ENCODE assay signal across 1 cellular context in the genomic region with DNA sequence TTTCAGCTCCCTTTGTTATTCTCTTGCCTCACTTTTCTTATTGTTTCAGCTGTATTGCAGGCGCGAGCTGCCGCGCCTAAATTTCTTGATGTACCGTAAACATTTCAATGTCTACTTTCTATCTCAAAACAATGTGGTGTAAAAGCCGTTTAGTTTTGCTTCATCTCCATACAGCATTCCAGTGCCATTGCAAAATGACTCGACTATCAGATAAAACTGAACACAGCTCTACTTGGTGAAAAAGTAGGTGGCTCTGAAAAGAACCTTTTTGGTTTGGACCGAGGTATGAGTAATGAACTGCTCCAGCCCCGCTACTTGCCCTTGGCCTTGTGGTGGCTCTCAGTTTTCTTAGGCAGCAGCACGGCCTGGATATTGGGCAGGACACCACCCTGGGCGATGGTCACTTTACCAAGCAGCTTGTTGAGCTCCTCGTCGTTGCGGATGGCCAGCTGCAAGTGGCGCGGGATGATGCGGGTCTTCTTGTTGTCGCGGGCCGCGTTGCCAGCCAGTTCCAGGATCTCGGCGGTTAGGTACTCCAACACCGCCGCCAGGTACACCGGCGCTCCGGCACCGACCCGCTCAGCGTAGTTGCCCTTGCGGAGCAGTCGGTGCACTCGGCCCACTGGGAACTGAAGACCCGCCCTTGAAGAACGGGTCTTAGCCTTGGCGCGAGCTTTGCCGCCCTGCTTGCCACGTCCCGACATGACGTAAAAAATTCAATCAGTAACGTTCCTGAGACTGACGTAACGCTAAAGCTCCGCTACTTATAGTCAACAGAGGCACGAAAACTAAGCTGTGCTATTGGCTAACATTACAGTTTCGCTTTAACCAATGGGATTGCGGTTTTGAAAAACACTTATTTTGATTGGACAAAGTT.
A peak's percentile ranks its signal among the peaks of the same experiment; 100 is the strongest.
TF ChIP-seq lines count a peak whose summit lies in the region.

No MANE protein-coding gene starts in this region.

TF ChIP-seq in K562, 482 proteins besides CTCF, POLR2A, EP300 and RAD21 (continued from another document):
- TF ChIP-seq, protein P1, sequence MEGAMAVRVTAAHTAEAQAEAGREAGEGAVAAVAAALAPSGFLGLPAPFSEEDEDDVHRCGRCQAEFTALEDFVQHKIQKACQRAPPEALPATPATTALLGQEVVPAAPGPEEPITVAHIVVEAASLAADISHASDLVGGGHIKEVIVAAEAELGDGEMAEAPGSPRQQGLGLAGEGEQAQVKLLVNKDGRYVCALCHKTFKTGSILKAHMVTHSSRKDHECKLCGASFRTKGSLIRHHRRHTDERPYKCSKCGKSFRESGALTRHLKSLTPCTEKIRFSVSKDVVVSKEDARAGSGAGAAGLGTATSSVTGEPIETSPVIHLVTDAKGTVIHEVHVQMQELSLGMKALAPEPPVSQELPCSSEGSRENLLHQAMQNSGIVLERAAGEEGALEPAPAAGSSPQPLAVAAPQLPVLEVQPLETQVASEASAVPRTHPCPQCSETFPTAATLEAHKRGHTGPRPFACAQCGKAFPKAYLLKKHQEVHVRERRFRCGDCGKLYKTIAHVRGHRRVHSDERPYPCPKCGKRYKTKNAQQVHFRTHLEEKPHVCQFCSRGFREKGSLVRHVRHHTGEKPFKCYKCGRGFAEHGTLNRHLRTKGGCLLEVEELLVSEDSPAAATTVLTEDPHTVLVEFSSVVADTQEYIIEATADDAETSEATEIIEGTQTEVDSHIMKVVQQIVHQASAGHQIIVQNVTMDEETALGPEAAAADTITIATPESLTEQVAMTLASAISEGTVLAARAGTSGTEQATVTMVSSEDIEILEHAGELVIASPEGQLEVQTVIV (CRISPR knock-in tag; IDR thresholded peaks at IDR 0.05; ENCODE audit: borderline replicate concordance), result 0 out of 2 replicates have a peak, but pooled peaks have one; percentile 0
- TF ChIP-seq PPARD (CRISPR knock-in tag; IDR thresholded peaks at IDR 0.05) (no peak), IRF2 (CRISPR knock-in tag; IDR thresholded peaks at IDR 0.05) (no peak), ZNF3 (CRISPR knock-in tag; IDR thresholded peaks at IDR 0.05) (no peak), MAFF (IDR thresholded peaks at IDR 0.05; ENCODE audit: low read length) (no peak), GATAD2B (IDR thresholded peaks at IDR 0.05; ENCODE audit: borderline replicate concordance) (no peak), KDM2B (CRISPR knock-in tag; IDR thresholded peaks at IDR 0.05) (no peak), RBBP5 (IDR thresholded peaks at IDR 0.05; ENCODE audit: borderline replicate concordance, insufficient read depth, low read length, poor library complexity, severe bottlenecking) (no peak), EWSR1 (IDR thresholded peaks at IDR 0.05; ENCODE audit: borderline replicate concordance, low read depth, partially characterized antibody) (no peak), ZKSCAN8 (CRISPR knock-in tag; IDR thresholded peaks at IDR 0.05) (0 out of 2 replicates have a peak, but pooled peaks have one; percentile 19), ZNF644 (tag; IDR thresholded peaks at IDR 0.05; ENCODE audit: low read depth) (no peak; the same call in none of the 2 replicates), SRSF3 (IDR thresholded peaks at IDR 0.05; ENCODE audit: insufficient read depth, low read length) (no peak), ZBED1 (IDR thresholded peaks at IDR 0.05) (peak; percentile 97), STAT5A (IDR thresholded peaks at IDR 0.05; ENCODE audit: borderline replicate concordance, low read length) (no peak), PHB (CRISPR knock-in tag; IDR thresholded peaks at IDR 0.05) (peak; percentile 77), ZNF444 (CRISPR knock-in tag; IDR thresholded peaks at IDR 0.05) (no peak), EP400 (IDR thresholded peaks at IDR 0.05) (peak; percentile 96), LARP7 (IDR thresholded peaks at IDR 0.05) (peak; percentile 72; the same call in 1 of the 2 replicates)
- TF ChIP-seq, protein P2, sequence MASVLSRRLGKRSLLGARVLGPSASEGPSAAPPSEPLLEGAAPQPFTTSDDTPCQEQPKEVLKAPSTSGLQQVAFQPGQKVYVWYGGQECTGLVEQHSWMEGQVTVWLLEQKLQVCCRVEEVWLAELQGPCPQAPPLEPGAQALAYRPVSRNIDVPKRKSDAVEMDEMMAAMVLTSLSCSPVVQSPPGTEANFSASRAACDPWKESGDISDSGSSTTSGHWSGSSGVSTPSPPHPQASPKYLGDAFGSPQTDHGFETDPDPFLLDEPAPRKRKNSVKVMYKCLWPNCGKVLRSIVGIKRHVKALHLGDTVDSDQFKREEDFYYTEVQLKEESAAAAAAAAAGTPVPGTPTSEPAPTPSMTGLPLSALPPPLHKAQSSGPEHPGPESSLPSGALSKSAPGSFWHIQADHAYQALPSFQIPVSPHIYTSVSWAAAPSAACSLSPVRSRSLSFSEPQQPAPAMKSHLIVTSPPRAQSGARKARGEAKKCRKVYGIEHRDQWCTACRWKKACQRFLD (CRISPR knock-in tag; IDR thresholded peaks at IDR 0.05), result peak; percentile 57; the same call in 1 of the 2 replicates
- TF ChIP-seq, protein P3, sequence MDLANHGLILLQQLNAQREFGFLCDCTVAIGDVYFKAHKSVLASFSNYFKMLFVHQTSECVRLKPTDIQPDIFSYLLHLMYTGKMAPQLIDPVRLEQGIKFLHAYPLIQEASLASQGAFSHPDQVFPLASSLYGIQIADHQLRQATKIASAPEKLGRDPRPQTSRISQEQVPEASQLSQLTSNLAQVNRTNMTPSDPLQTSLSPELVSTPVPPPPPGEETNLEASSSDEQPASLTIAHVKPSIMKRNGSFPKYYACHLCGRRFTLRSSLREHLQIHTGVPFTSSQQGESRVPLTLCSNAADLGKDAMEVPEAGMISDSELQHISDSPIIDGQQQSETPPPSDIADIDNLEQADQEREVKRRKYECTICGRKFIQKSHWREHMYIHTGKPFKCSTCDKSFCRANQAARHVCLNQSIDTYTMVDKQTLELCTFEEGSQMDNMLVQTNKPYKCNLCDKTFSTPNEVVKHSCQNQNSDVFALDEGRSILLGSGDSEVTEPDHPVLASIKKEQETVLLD (IDR thresholded peaks at IDR 0.05), result no peak
- TF ChIP-seq, protein P4, sequence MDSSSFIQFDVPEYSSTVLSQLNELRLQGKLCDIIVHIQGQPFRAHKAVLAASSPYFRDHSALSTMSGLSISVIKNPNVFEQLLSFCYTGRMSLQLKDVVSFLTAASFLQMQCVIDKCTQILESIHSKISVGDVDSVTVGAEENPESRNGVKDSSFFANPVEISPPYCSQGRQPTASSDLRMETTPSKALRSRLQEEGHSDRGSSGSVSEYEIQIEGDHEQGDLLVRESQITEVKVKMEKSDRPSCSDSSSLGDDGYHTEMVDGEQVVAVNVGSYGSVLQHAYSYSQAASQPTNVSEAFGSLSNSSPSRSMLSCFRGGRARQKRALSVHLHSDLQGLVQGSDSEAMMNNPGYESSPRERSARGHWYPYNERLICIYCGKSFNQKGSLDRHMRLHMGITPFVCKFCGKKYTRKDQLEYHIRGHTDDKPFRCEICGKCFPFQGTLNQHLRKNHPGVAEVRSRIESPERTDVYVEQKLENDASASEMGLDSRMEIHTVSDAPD (CRISPR knock-in tag; IDR thresholded peaks at IDR 0.05), result no peak
- TF ChIP-seq, protein P5, sequence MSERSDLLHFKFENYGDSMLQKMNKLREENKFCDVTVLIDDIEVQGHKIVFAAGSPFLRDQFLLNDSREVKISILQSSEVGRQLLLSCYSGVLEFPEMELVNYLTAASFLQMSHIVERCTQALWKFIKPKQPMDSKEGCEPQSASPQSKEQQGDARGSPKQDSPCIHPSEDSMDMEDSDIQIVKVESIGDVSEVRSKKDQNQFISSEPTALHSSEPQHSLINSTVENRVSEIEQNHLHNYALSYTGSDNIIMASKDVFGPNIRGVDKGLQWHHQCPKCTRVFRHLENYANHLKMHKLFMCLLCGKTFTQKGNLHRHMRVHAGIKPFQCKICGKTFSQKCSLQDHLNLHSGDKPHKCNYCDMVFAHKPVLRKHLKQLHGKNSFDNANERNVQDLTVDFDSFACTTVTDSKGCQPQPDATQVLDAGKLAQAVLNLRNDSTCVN (CRISPR knock-in tag; IDR thresholded peaks at IDR 0.05), result peak; percentile 86; the same call in 1 of the 2 replicates
